Comparison of ENCODE assay signal across 1 cellular context in genomic region chr14:34629657-34630529, GRCh38.
TF ChIP-seq lines count a peak whose summit lies in the region.

Gene SNX6, minus strand, starts transcription at chr14:34630148. Its CDS starts 32 bp downstream, at chr14:34630116.

TF ChIP-seq in K562, 482 proteins besides CTCF, POLR2A, EP300 and RAD21 (continued from another document and continues in another):
- TF ChIP-seq MLLT1 (IDR thresholded peaks at IDR 0.05) (no peak), ESRRB (CRISPR knock-in tag; IDR thresholded peaks at IDR 0.05; ENCODE audit: borderline replicate concordance) (no peak), HDGF (IDR thresholded peaks at IDR 0.05) (no peak), ZBTB40 (IDR thresholded peaks at IDR 0.05) (no peak), ZBTB40 (CRISPR knock-in tag; IDR thresholded peaks at IDR 0.05) (no peak), HMGN3 (IDR thresholded peaks at IDR 0.05; ENCODE audit: borderline replicate concordance, extremely low read depth, insufficient read length, low read depth, low read length) (no peak), XRCC4 (IDR thresholded peaks at IDR 0.05; ENCODE audit: extremely low read depth, insufficient read depth, insufficient read length) (no peak), CEBPZ (IDR thresholded peaks at IDR 0.05; ENCODE audit: borderline replicate concordance, low read depth, low read length) (no peak), SLC30A9 (CRISPR knock-in tag; IDR thresholded peaks at IDR 0.05) (no peak), ZNF133 (CRISPR knock-in tag; IDR thresholded peaks at IDR 0.05) (no peak), ELF1 (tag; IDR thresholded peaks at IDR 0.05) (no peak), BDP1 (IDR thresholded peaks at IDR 0.05; ENCODE audit: insufficient read depth, insufficient read length) (no peak), CEBPB (tag; IDR thresholded peaks at IDR 0.05) (no peak), GTF2E2 (tag; IDR thresholded peaks at IDR 0.05) (0 out of 2 replicates have a peak, but pooled peaks have one; percentile 23), ZNF609 (CRISPR knock-in tag; IDR thresholded peaks at IDR 0.05; ENCODE audit: borderline replicate concordance) (no peak), ZNF586 (CRISPR knock-in tag; conservative IDR thresholded peaks at IDR 0.05) (no peak), SRSF1 (IDR thresholded peaks at IDR 0.05; ENCODE audit: low read depth, low read length) (no peak), RAD51 (IDR thresholded peaks at IDR 0.05; ENCODE audit: borderline replicate concordance, low read depth) (no peak), PTTG1 (tag; IDR thresholded peaks at IDR 0.05; ENCODE audit: low read depth) (no peak), ZNF780A (CRISPR knock-in tag; IDR thresholded peaks at IDR 0.05) (no peak), HNRNPLL (IDR thresholded peaks at IDR 0.05; ENCODE audit: low read depth, low read length, poor library complexity, severe bottlenecking) (no peak), ZNF785 (CRISPR knock-in tag; IDR thresholded peaks at IDR 0.05) (no peak), ZNF561 (CRISPR knock-in tag; conservative IDR thresholded peaks at IDR 0.05) (no peak), FIP1L1 (IDR thresholded peaks at IDR 0.05; ENCODE audit: low read depth, low read length, poor library complexity, severe bottlenecking) (no peak), ZNF224 (CRISPR knock-in tag; IDR thresholded peaks at IDR 0.05) (no peak), RUNX1 (IDR thresholded peaks at IDR 0.05; ENCODE audit: low read depth) (no peak), ZNF318 (IDR thresholded peaks at IDR 0.05; ENCODE audit: borderline replicate concordance in 1 of 2, low read depth in 1 of 2) (no peak), ILF3 (IDR thresholded peaks at IDR 0.05; ENCODE audit: borderline replicate concordance) (no peak), CBFB (CRISPR knock-in tag; IDR thresholded peaks at IDR 0.05) (no peak), ZBTB17 (CRISPR knock-in tag; IDR thresholded peaks at IDR 0.05) (no peak)
